In the genomic region with DNA sequence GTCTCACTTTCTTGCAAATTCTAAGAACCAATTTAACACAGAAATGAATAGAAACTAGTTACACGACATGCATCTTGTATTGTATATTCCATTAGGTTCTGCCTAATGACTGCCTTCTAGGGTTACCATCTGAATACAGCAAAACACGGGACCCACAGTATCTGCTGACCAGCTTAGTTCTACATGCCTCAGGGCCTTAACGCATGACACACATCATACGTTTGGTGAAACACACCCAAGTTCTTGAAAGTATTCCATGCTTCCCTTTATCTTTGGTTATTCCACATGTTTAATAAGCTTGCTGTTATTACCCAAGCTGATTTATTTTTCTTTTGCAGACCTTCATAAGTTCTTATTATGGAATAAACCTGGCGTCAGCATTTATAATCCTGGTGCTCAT, we compare ENCODE assay signal across 26 cellular contexts. TPM values are rescaled to one million over a fixed set of nuclear protein-coding genes. Genes with fewer than 3 reads are reported as not detected.
DNase-seq lines count a peak whose midpoint lies in the region; FAIRE-seq and TF ChIP-seq lines count a peak whose summit lies in the region.
"Had no signal": no experiment of that assay in that cellular context is flagged by ENCODE, and none has a peak within 500 bp of the region (broad histone marks: within the 10 kb centered on the region; RNA-seq: fewer than 3 reads in every experiment).

No MANE protein-coding gene starts in this region.

- H3K9me3 ChIP-seq in trophoblast cell (ENCODE audit: insufficient read depth, low read depth, low read length) (peaks cover 1% of the 10 kb centered on the region), thyroid gland (no peaks in the 10 kb centered on the region)
- H3K9me3 ChIP-seq: BE2C, BLaER1 had no signal

- H3K23ac ChIP-seq in trophoblast cell (ENCODE audit: low read length): no peak overlapping the region

- H3K4me2 ChIP-seq in trophoblast cell (ENCODE audit: low read length): no peak overlapping the region
- H3K4me2 ChIP-seq: BLaER1 had no signal

- H3K18ac ChIP-seq in trophoblast cell (ENCODE audit: low read length): no peak overlapping the region

- no CpG with 5 or more reads among the region's 5 CpGs for WGBS in trophoblast cell (ENCODE audit: extremely low coverage, insufficient coverage, insufficient read length)
- WGBS in thyroid gland, 2 donors: 85 to 95% methylated on average over 5 of the region's 5 CpGs

- no peak for TF ChIP-seq POLR2A in thyroid gland (IDR thresholded peaks at IDR 0.05)

- H4K91ac ChIP-seq in trophoblast cell (ENCODE audit: low read depth, low read length): no peak overlapping the region

- H3K27ac ChIP-seq in trophoblast cell (ENCODE audit: low read depth, low read length) (no peak overlapping the region), thyroid gland (peak overlapping the region in 2 of 3 donors; percentile 7 to 55)
- H3K27ac ChIP-seq: BLaER1 had no signal

- H3K9ac ChIP-seq in trophoblast cell (ENCODE audit: low read length): no peak overlapping the region
- H3K9ac ChIP-seq: BLaER1 had no signal

- H3K14ac ChIP-seq in trophoblast cell (ENCODE audit: low read length): no peak overlapping the region

- intact Hi-C loops in thyroid gland (cut with DNase I): no loop called here

- H2BK120ac ChIP-seq in trophoblast cell (ENCODE audit: insufficient read depth, low read length, poor library complexity): no peak overlapping the region

- in situ Hi-C loops in KBM-7 (cut with MboI; ENCODE audit: low pct_unique_long_range_greater_than_20kb, low sequenced_read_pairs): no loop called here

- no peaks in the 10 kb centered on the region for H3K79me2 ChIP-seq in trophoblast cell (ENCODE audit: control insufficient read depth, insufficient read depth, low read length, poor library complexity)

- H3K4me1 ChIP-seq in trophoblast cell (ENCODE audit: control insufficient read depth in 1 of 2, insufficient read depth in 2 of 2, low read length in 2 of 2) (peaks cover 2 to 7% of the 10 kb centered on the region in 2 experiments), thyroid gland (peaks cover 11 to 24% of the 10 kb centered on the region in 2 donors)
- H3K4me1 ChIP-seq: BE2C, BLaER1 had no signal

- no peak overlapping the region for H3K4ac ChIP-seq in trophoblast cell (ENCODE audit: low read depth, low read length)

- H3K79me1 ChIP-seq in trophoblast cell (ENCODE audit: low read length): no peaks in the 10 kb centered on the region

- no peaks in the 10 kb centered on the region for H3K27me3 ChIP-seq in bronchial epithelial cell (ENCODE audit: control insufficient read depth, insufficient read depth, low read length)
- H3K27me3 ChIP-seq in trophoblast cell (ENCODE audit: insufficient read depth, low read length): no peaks in the 10 kb centered on the region
- H3K27me3 ChIP-seq in thyroid gland: no peaks in the 10 kb centered on the region
- H3K27me3 ChIP-seq: BE2C, BLaER1 had no signal

- H2BK5ac ChIP-seq in trophoblast cell (ENCODE audit: low read depth, low read length, poor library complexity): no peak overlapping the region

- no peak overlapping the region for H2AK5ac ChIP-seq in trophoblast cell (ENCODE audit: low read length)

- DNase-seq in bronchial epithelial cell (ENCODE audit: low read depth) (no peak), epithelial cell of esophagus (ENCODE audit: low read depth) (peak; percentile 35), trophoblast cell (peak; percentile 66 to 81), thyroid gland (no peak), NCI-H1930 (lab: John Stamatoyannopoulos, UW) (no peak), GM20000 (ENCODE audit: low spot score) (no peak), KBM-7 (no peak)
- DNase-seq: 8988T; ACHN; BE2C; C1 segment of cervical spinal cord; CD4-positive, alpha-beta memory T cell; CD4-positive, CD25-positive, alpha-beta regulatory T cell; CD8-positive, alpha-beta memory T cell; COR-L47; DMS 273 treated with DMSO at 0.1 percent for 48 hours; DMS153; DMS53; DMS79; DND-41; EL; GF-D8 had no signal

- TF ChIP-seq CTCF in bronchial epithelial cell (IDR thresholded peaks at IDR 0.05; ENCODE audit: insufficient read depth, low read length, severe bottlenecking) (no peak), epithelial cell of esophagus (IDR thresholded peaks at IDR 0.05; ENCODE audit: insufficient read depth, low read depth, low read length, missing control alignments) (no peak), thyroid gland (IDR thresholded peaks at IDR 0.05) (no peak), GM20000 (IDR thresholded peaks at IDR 0.05; ENCODE audit: extremely low read depth, missing control alignments) (no peak)

- H4K8ac ChIP-seq in trophoblast cell (ENCODE audit: low read depth, low read length): no peak overlapping the region

- no peak overlapping the region for H4K12ac ChIP-seq in trophoblast cell (ENCODE audit: low read depth, low read length)

- no peak overlapping the region for H2AFZ ChIP-seq in trophoblast cell (ENCODE audit: insufficient read depth, low read length, poor library complexity)

- no peak overlapping the region for H2BK12ac ChIP-seq in trophoblast cell (ENCODE audit: low read length)

- no peak overlapping the region for H3K4me3 ChIP-seq in bronchial epithelial cell (ENCODE audit: low read depth, low read length)
- H3K4me3 ChIP-seq in epithelial cell of esophagus (ENCODE audit: low read length): no peak overlapping the region
- H3K4me3 ChIP-seq in trophoblast cell (ENCODE audit: low read depth, low read length): no peak overlapping the region
- no peak overlapping the region for H3K4me3 ChIP-seq in thyroid gland (replicated peaks in 1 of 3)
- H3K4me3 ChIP-seq: BLaER1 had no signal

- H3K36me3 ChIP-seq in bronchial epithelial cell (ENCODE audit: control insufficient read depth, insufficient read depth, low read length) (no peaks in the 10 kb centered on the region), trophoblast cell (ENCODE audit: control insufficient read depth in 1 of 2, insufficient read depth in 2 of 2, low read length in 2 of 2) (no peaks in the 10 kb centered on the region), thyroid gland (no peaks in the 10 kb centered on the region)
- H3K36me3 ChIP-seq: BE2C had no signal

- FAIRE-seq in bronchial epithelial cell (lab: Jason Lieb, UNC): peak; percentile 36
- FAIRE-seq: A204.1, GM12891, GM19239 had no signal

RNA-seq across cellular contexts. Expression of a gene that starts 27.9 kb away (rescaled TPM):
- total RNA-seq in bronchial epithelial cell: 4.1 and 4.7 TPM in 2 replicates
- polyA plus RNA-seq in trophoblast cell (2013): 5.0 and 5.7 TPM in 2 replicates
- total RNA-seq in thyroid gland: 10 to 100 TPM; 22.9 to 35.3 (median 27.8) TPM

Comparison
In these comparisons a context has a peak if more than half of its experiments do, and no peak if none do; other contexts are left out.
1. DNase-seq: peak in epithelial cell of esophagus (single experiment) and trophoblast cell (2 of 2); none in bronchial epithelial cell (single experiment), thyroid gland (0 of 2), NCI-H1930 (0 of 2), GM20000 (single experiment) and KBM-7 (single experiment).